In the genomic region with DNA sequence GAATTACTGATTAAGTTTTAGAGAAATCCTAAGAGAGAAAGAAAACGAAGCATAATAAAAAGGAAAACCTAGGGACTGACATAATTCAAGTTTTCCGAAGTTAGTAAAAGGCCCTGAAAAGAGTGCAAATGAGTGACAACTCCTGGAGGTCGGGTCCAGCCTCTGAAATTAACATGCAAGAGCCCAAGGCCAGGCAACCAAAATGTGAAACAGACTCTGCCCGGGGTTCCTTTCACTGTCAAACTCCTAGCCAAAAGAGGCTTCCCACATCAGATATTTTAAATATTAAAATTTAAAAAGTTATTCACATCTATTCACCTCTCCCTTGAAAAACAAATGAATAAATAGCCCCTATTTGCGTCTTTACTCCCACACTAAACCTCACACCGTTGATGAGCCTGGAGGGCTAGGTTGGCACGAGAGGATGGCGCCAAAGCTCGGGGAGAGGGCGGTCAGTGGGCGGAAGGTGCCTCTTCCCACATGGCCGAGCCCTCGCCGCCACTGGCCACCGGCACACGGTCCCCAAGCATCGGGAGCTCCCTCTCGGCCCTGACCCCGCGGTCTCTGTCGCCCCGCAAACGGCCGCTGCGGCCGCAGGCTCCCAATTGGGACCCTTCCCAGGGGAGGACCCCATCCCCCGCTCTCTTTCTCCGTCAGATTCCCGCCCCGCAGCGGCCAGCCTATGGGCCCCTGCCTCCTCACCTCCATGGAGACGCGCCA, we compare ENCODE assay signal across 8 cellular contexts. TPM values are rescaled to one million over a fixed set of nuclear protein-coding genes. Genes with fewer than 3 reads are reported as not detected.
A peak's percentile ranks its signal among the peaks of the same experiment; 100 is the strongest.
DNase-seq lines count a peak whose midpoint lies in the region; ATAC-seq and TF ChIP-seq lines count a peak whose summit lies in the region.

No MANE protein-coding gene starts in this region.

- peak overlapping the region; percentile 78 for H3K27ac ChIP-seq in DOHH2 (ENCODE audit: low read depth, low read length)
- peak overlapping the region; percentile 83 for H3K27ac ChIP-seq in fibroblast of lung (ENCODE audit: insufficient read depth, low read length)

- H3K4me3 Mint-ChIP-seq in T-helper 2 cell treated with Interferon-gamma antibody and Interleukin-4, amounts not matched to agents 5 μg/mL and 100 μg/mL, for 36 hours = peak overlapping the region; percentile 88
- peak overlapping the region; percentile 96 for H3K4me3 Mint-ChIP-seq in neural crest cell

- H4K20me1 ChIP-seq in DOHH2 (ENCODE audit: control insufficient read depth, insufficient read depth, low read depth, low read length) (peaks cover 6% of the 10 kb centered on the region; the same call in 1 of the 2 replicates), fibroblast of lung (ENCODE audit: control insufficient read depth, extremely low read depth, insufficient read depth, low read length) (no peaks in the 10 kb centered on the region)

- peak overlapping the region; percentile 78 for H3K27ac Mint-ChIP-seq in T-helper 2 cell treated with Interferon-gamma antibody and Interleukin-4, amounts not matched to agents 5 μg/mL and 100 μg/mL, for 36 hours
- peak overlapping the region; percentile 81 for H3K27ac Mint-ChIP-seq in neural crest cell (ENCODE audit: unreplicated experiment)

- H3K27me3 ChIP-seq in DOHH2 (ENCODE audit: control insufficient read depth, low read length) (0 out of 2 replicates have a peak, but pooled peaks cover 2% of the 10 kb centered on the region), fibroblast of lung (ENCODE audit: control insufficient read depth, insufficient read depth, low read length) (no peaks in the 10 kb centered on the region)

- peak; percentile 29 for DNase-seq in T-helper 2 cell treated with Interferon-gamma antibody and Interleukin-4, amounts not matched to agents 5 μg/mL and 100 μg/mL, for 36 hours (ENCODE audit: low spot score)
- peak in 1 of 2 donors; percentile 3 for DNase-seq in fibroblast of lung (ENCODE audit: low read depth in 2 of 2)
- DNase-seq in neural crest cell (ENCODE audit: low read depth, low spot score) = no peak
- no peak for DNase-seq in activated CD8-positive, alpha-beta memory T cell treated with anti-CD3 and anti-CD28 coated beads, Interleukin-2, amount 50 U/mL, for 48 hours
- DNase-seq in activated effector memory CD4-positive, alpha-beta T cell treated with anti-CD3 and anti-CD28 coated beads, Interleukin-2, amount 50 U/mL, for 16 hours = no peak

- peak overlapping the region; percentile 85 for H3K9ac ChIP-seq in fibroblast of lung (ENCODE audit: insufficient read depth, low read length)

- H3K9me2 ChIP-seq in DOHH2 (replicated peaks; ENCODE audit: control insufficient read depth, low read length) = no peaks in the 10 kb centered on the region

- H3K9me3 ChIP-seq in DOHH2 (ENCODE audit: control insufficient read depth, insufficient read depth, low read length) (no peaks in the 10 kb centered on the region), fibroblast of lung (ENCODE audit: control insufficient read depth, insufficient read depth, low read depth, low read length) (no peaks in the 10 kb centered on the region)

- peak overlapping the region; percentile 47 for H2AFZ ChIP-seq in fibroblast of lung (ENCODE audit: low read length)

- TF ChIP-seq CTCF in DOHH2 (IDR thresholded peaks at IDR 0.05; ENCODE audit: low read depth, low read length, poor library complexity, severe bottlenecking) = no peak
- no peak for TF ChIP-seq CTCF in fibroblast of lung (conservative IDR thresholded peaks at IDR 0.05 in 1 of 2, IDR thresholded peaks at IDR 0.05 in 1 of 2; ENCODE audit: low read depth in 1 of 2, low read length in 2 of 2)
- TF ChIP-seq CTCF in neural crest cell (conservative IDR thresholded peaks at IDR 0.05) = no peak

- H3K4me1 ChIP-seq in DOHH2 (ENCODE audit: control insufficient read depth, low read length) (peaks cover 27% of the 10 kb centered on the region), fibroblast of lung (ENCODE audit: control insufficient read depth, extremely low read depth, insufficient read depth, low read length) (no peaks in the 10 kb centered on the region)

- H3K36me3 Mint-ChIP-seq in T-helper 2 cell treated with Interferon-gamma antibody and Interleukin-4, amounts not matched to agents 5 μg/mL and 100 μg/mL, for 36 hours (ENCODE audit: low read depth) = peaks cover 21% of the 10 kb centered on the region
- H3K36me3 Mint-ChIP-seq in neural crest cell (ENCODE audit: low read depth) = peaks cover 3% of the 10 kb centered on the region

- peaks cover 3% of the 10 kb centered on the region for H3K9me3 Mint-ChIP-seq in T-helper 2 cell treated with Interferon-gamma antibody and Interleukin-4, amounts not matched to agents 5 μg/mL and 100 μg/mL, for 36 hours
- H3K9me3 Mint-ChIP-seq in neural crest cell = peaks cover 6% of the 10 kb centered on the region

- H3K4me2 ChIP-seq in DOHH2 (ENCODE audit: low read length) = peak overlapping the region; percentile 90
- H3K4me2 ChIP-seq in fibroblast of lung (ENCODE audit: extremely low read depth, insufficient read depth, low read length) = peak overlapping the region; percentile 82

- no peaks in the 10 kb centered on the region for H3F3A ChIP-seq in DOHH2 (ENCODE audit: control insufficient read depth, insufficient read depth)

- peaks cover 2% of the 10 kb centered on the region for H3K27me3 Mint-ChIP-seq in T-helper 2 cell treated with Interferon-gamma antibody and Interleukin-4, amounts not matched to agents 5 μg/mL and 100 μg/mL, for 36 hours (ENCODE audit: low read depth)
- peaks cover 4% of the 10 kb centered on the region for H3K27me3 Mint-ChIP-seq in neural crest cell (ENCODE audit: low read depth)

- H3K4me3 ChIP-seq in DOHH2 (ENCODE audit: low read length) (peak overlapping the region; percentile 100), fibroblast of lung (replicated peaks in 1 of 4; ENCODE audit: control extremely low read depth in 1 of 4, insufficient read depth in 1 of 4, low read depth in 3 of 4, low read length in 4 of 4) (peak overlapping the region; percentile 85 to 95 (median 88))

- H3K36me3 ChIP-seq in DOHH2 (ENCODE audit: control insufficient read depth, low read length) (peaks cover 45% of the 10 kb centered on the region), fibroblast of lung (ENCODE audit: control insufficient read depth, insufficient read depth, low read length) (no peaks in the 10 kb centered on the region)

- peak; percentile 3 for ATAC-seq in GM19372 (IDR thresholded peaks at IDR 0.05; ENCODE audit: low read depth, unreplicated experiment)
- ATAC-seq in HG03354 (IDR thresholded peaks at IDR 0.05; ENCODE audit: poor library complexity, severe bottlenecking, unreplicated experiment) = peak; percentile 30

- H3K79me2 ChIP-seq in DOHH2 (ENCODE audit: control insufficient read depth, low read length) = peaks cover 60% of the 10 kb centered on the region
- peaks cover 50% of the 10 kb centered on the region for H3K79me2 ChIP-seq in fibroblast of lung (ENCODE audit: control insufficient read depth, insufficient read depth, low read length)

- H3K4me1 Mint-ChIP-seq in T-helper 2 cell treated with Interferon-gamma antibody and Interleukin-4, amounts not matched to agents 5 μg/mL and 100 μg/mL, for 36 hours (ENCODE audit: low read depth) = peaks cover 26% of the 10 kb centered on the region
- peaks cover 36% of the 10 kb centered on the region for H3K4me1 Mint-ChIP-seq in neural crest cell

RNA-seq across cellular contexts. Expression of gene PPM1G, which starts 0.6 kb away (rescaled TPM):
- total RNA-seq in fibroblast of lung = 63.4 and 67.0 TPM in 2 replicates
- polyA plus RNA-seq in fibroblast of lung = 54.7 and 85.4 TPM in 2 replicates
- polyA plus RNA-seq in fibroblast of lung (2012) = 68.1 and 109 TPM in 2 replicates
- 37.9 and 63.0 TPM in 2 replicates for polyA minus RNA-seq in fibroblast of lung (ENCODE audit: low replicate concordance)
- total RNA-seq in neural crest cell = 157 and 163 TPM in 2 replicates

RNA-seq across cellular contexts. Expression of gene NRBP1, which starts 19.7 kb away (rescaled TPM):
- 68.1 and 77.5 TPM in 2 replicates for total RNA-seq in fibroblast of lung
- polyA plus RNA-seq in fibroblast of lung = 169 and 192 TPM in 2 replicates
- 108 and 112 TPM in 2 replicates for polyA plus RNA-seq in fibroblast of lung (2012)
- 210 and 221 TPM in 2 replicates for polyA minus RNA-seq in fibroblast of lung (ENCODE audit: low replicate concordance)
- total RNA-seq in neural crest cell = 107 TPM in 2 replicates

RNA-seq across cellular contexts. Expression of gene ZNF513, which starts 28.2 kb away (rescaled TPM):
- total RNA-seq in fibroblast of lung (7.7 and 8.4 TPM in 2 replicates), neural crest cell (26.5 and 27.9 TPM in 2 replicates)
- polyA plus RNA-seq in fibroblast of lung = 7.0 and 7.4 TPM in 2 replicates
- polyA plus RNA-seq in fibroblast of lung (2012) = 10.0 and 10.7 TPM in 2 replicates
- 5.7 and 13.4 TPM in 2 replicates for polyA minus RNA-seq in fibroblast of lung (ENCODE audit: low replicate concordance)

RNA-seq across cellular contexts. Expression of gene KRTCAP3, which starts 33.4 kb away (rescaled TPM):
- total RNA-seq in fibroblast of lung (0.33 TPM in 1 of 2 replicates, not detected in the other), neural crest cell (5.5 and 6.9 TPM in 2 replicates)
- polyA plus RNA-seq in fibroblast of lung = 0.12 and 0.22 TPM in 2 replicates
- 0.44 and 0.45 TPM in 2 replicates for polyA plus RNA-seq in fibroblast of lung (2012)
- polyA minus RNA-seq in fibroblast of lung (ENCODE audit: low replicate concordance) = not detected in 2 replicates

RNA-seq across cellular contexts. Expression of gene SNX17, which starts 38.3 kb away (rescaled TPM):
- total RNA-seq in fibroblast of lung (152 and 155 TPM in 2 replicates), neural crest cell (104 and 109 TPM in 2 replicates)
- 118 and 134 TPM in 2 replicates for polyA plus RNA-seq in fibroblast of lung
- polyA plus RNA-seq in fibroblast of lung (2012) = 121 and 147 TPM in 2 replicates
- polyA minus RNA-seq in fibroblast of lung (ENCODE audit: low replicate concordance) = 150 and 151 TPM in 2 replicates
